In the genomic region with DNA sequence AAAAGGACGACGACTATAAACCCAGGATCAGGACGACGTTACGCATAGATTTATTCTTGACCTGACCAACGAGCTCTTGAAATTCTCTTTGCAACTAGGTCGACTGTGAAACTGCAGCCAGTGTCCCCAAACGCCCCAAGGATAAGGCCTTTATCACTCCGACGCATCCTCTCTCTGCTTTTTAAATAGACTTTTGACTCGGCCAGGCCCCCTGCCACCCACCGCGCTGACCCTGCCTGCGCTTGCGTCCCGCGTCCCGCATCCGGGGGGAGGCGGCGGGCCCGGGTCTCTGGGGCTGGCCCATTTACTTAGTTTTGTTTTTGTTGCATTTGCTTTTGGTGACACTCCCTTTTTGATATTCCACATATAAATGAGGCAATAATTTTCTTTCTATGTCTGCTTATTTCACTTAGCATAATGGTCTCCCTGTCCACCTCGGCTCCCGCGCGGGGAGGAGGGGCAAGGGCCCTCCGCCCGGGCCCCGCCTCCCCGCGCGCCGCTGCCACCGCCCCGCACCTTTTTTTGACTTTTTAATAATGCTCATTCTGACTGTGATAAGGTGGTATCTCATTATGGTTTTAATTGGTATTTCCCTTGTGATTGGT, we compare ENCODE assay signal across 10 cellular contexts. TPM values are rescaled to one million over a fixed set of nuclear protein-coding genes. Genes with fewer than 3 reads are reported as not detected.
DNase-seq lines count a peak whose midpoint lies in the region; ATAC-seq, FAIRE-seq and TF ChIP-seq lines count a peak whose summit lies in the region.
"Had no signal": no experiment of that assay in that cellular context is flagged by ENCODE, and none has a peak within 500 bp of the region (broad histone marks: within the 10 kb centered on the region; RNA-seq: fewer than 3 reads in every experiment).

No MANE protein-coding gene starts in this region.

- H3K9ac ChIP-seq in HepG2 (ENCODE audit: insufficient read depth, low read depth, low read length) (no peak overlapping the region), mucosa of rectum (ENCODE audit: low read depth in 1 of 2, low read length in 2 of 2) (no peak overlapping the region)

- H3K4me1 ChIP-seq in right lobe of liver, result no peaks in the 10 kb centered on the region
- H3K4me1 ChIP-seq in HepG2 (ENCODE audit: insufficient read depth, low read length), result no peaks in the 10 kb centered on the region
- H3K4me1 ChIP-seq in mucosa of rectum (ENCODE audit: control insufficient read depth in 2 of 2, insufficient read depth in 2 of 2, low read length in 2 of 2), result no peaks in the 10 kb centered on the region
- no peaks in the 10 kb centered on the region for H3K4me1 ChIP-seq in upper lobe of right lung

- TF ChIP-seq RAD21 in HepG2 (CRISPR knock-in tag; IDR thresholded peaks at IDR 0.05), result no peak

- TF ChIP-seq POLR2A in right lobe of liver (IDR thresholded peaks at IDR 0.05), result no peak
- no peak for TF ChIP-seq POLR2A in HepG2 (IDR thresholded peaks at IDR 0.05; ENCODE audit: insufficient read depth in 1 of 2, low read depth in 2 of 2, low read length in 2 of 2)

- H3K9me3 ChIP-seq in right lobe of liver, result peaks cover 0 to 6% (median 1%) of the 10 kb centered on the region in 4 donors
- peaks cover 13% of the 10 kb centered on the region for H3K9me3 ChIP-seq in HepG2 (ENCODE audit: low read length)
- no peaks in the 10 kb centered on the region for H3K9me3 ChIP-seq in mucosa of rectum (ENCODE audit: control insufficient read depth in 2 of 2, low read length in 2 of 2)
- H3K9me3 ChIP-seq in upper lobe of right lung, result peaks cover 12% of the 10 kb centered on the region

- in situ Hi-C loops in HepG2 (cut with HindIII; ENCODE audit: extremely low pct_ligation_motif_present, low pct_unique_long_range_greater_than_20kb), result loop anchor here (25.0 kb wide), 1 partner anchor 441 kb away; no protein-coding TSS in a partner anchor

- no TSS peak for BruUV-seq in HepG2 (replicated peaks; lab: Mats Ljungman, UMichigan)

- no peak overlapping the region for H3K27ac ChIP-seq in right lobe of liver
- H3K27ac ChIP-seq in HepG2 (ENCODE audit: extremely low read length, insufficient read depth, low read length), result no peak overlapping the region
- no peak overlapping the region for H3K27ac ChIP-seq in mucosa of rectum (ENCODE audit: low read depth in 2 of 2, low read length in 2 of 2)
- no peak overlapping the region for H3K27ac ChIP-seq in upper lobe of right lung
- H3K27ac ChIP-seq: HL-60 had no signal

- no peak for TF ChIP-seq CTCF in right lobe of liver (IDR thresholded peaks at IDR 0.05)
- no peak for TF ChIP-seq CTCF in HepG2 (CRISPR knock-in tag; IDR thresholded peaks at IDR 0.05)
- TF ChIP-seq CTCF in upper lobe of right lung (IDR thresholded peaks at IDR 0.05), result no peak
- no peak for TF ChIP-seq CTCF in glutamatergic neuron (IDR thresholded peaks at IDR 0.05; ENCODE audit: partially characterized antibody, unreplicated experiment)

- no peaks in the 10 kb centered on the region for H3K27me3 ChIP-seq in right lobe of liver
- H3K27me3 ChIP-seq in HepG2 (ENCODE audit: control insufficient read depth in 1 of 2, insufficient read depth in 2 of 2, low read length in 2 of 2), result no peaks in the 10 kb centered on the region
- no peaks in the 10 kb centered on the region for H3K27me3 ChIP-seq in mucosa of rectum (ENCODE audit: control insufficient read depth in 2 of 2, insufficient read depth in 2 of 2, low read length in 2 of 2)
- H3K27me3 ChIP-seq in upper lobe of right lung, result no peaks in the 10 kb centered on the region

- DNase-seq in right lobe of liver (no peak), HepG2 (ENCODE audit: low spot score) (no peak), upper lobe of right lung (peak; percentile 50), glutamatergic neuron (no peak), HEK293T (ENCODE audit: extremely low spot score) (no peak)
- DNase-seq: stimulated activated CD4-positive, alpha-beta T cell treated with anti-CD3 and anti-CD28 coated beads, Interleukin-2, amount 100 ng/mL, for 48 hours had no signal

- POLR2A ChIA-PET in HepG2 (lab: Yijun Ruan, JAX), result no interaction called here
- POLR2A ChIA-PET in HEK293T (lab: Yijun Ruan, JAX), result no interaction called here

- FAIRE-seq in HepG2 (lab: Jason Lieb, UNC), result no peak

- no peak for ATAC-seq in right lobe of liver
- no peak for ATAC-seq in HepG2
- no peak for ATAC-seq in upper lobe of right lung
- no peak for ATAC-seq in HG02588 (IDR thresholded peaks at IDR 0.05; ENCODE audit: unreplicated experiment)

- H3K4me3 Mint-ChIP-seq in dendritic cell treated with granulocyte-macrophage colony-stimulating factor and Interleukin-4, amounts not matched to agents 40 ng/mL and 50 ng/mL, for 4 days, result peak overlapping the region; percentile 73
- H3K4me3 Mint-ChIP-seq in glutamatergic neuron (ENCODE audit: unreplicated experiment), result no peak overlapping the region

- no peaks in the 10 kb centered on the region for H4K20me1 ChIP-seq in HepG2 (ENCODE audit: insufficient read depth, low read length)

- H3K36me3 Mint-ChIP-seq in dendritic cell treated with granulocyte-macrophage colony-stimulating factor and Interleukin-4, amounts not matched to agents 40 ng/mL and 50 ng/mL, for 4 days (ENCODE audit: low read depth), result peaks cover 90% of the 10 kb centered on the region
- H3K36me3 Mint-ChIP-seq in glutamatergic neuron (ENCODE audit: unreplicated experiment), result peaks cover 15% of the 10 kb centered on the region

- peak overlapping the region; percentile 4 to 45 (median 21) for H3K4me3 ChIP-seq in right lobe of liver
- H3K4me3 ChIP-seq in HepG2 (replicated peaks in 1 of 3; ENCODE audit: insufficient read depth in 1 of 3, low read depth in 2 of 3, low read length in 3 of 3), result no peak overlapping the region
- peak overlapping the region; percentile 36 to 61 for H3K4me3 ChIP-seq in mucosa of rectum (ENCODE audit: low read length in 2 of 2)
- H3K4me3 ChIP-seq in upper lobe of right lung, result peak overlapping the region; percentile 39

- peaks cover 43% of the 10 kb centered on the region for H3K27me3 Mint-ChIP-seq in dendritic cell treated with granulocyte-macrophage colony-stimulating factor and Interleukin-4, amounts not matched to agents 40 ng/mL and 50 ng/mL, for 4 days
- peaks cover 8% of the 10 kb centered on the region for H3K27me3 Mint-ChIP-seq in glutamatergic neuron (ENCODE audit: unreplicated experiment)

- no peak overlapping the region for H2AFZ ChIP-seq in HepG2 (ENCODE audit: low read length)

- no peak overlapping the region for H3K4me2 ChIP-seq in HepG2 (ENCODE audit: low read depth, low read length)

- H3K36me3 ChIP-seq in right lobe of liver, result no peaks in the 10 kb centered on the region
- H3K36me3 ChIP-seq in HepG2 (replicated peaks in 1 of 2; ENCODE audit: control insufficient read depth in 1 of 2, insufficient read depth in 2 of 2, low read length in 2 of 2), result peaks cover 5% of the 10 kb centered on the region in 2 experiments; a peak in 3 of 5 replicates
- H3K36me3 ChIP-seq in mucosa of rectum (ENCODE audit: control insufficient read depth in 2 of 2, insufficient read depth in 2 of 2, low read length in 2 of 2), result peaks cover 0 to 7% of the 10 kb centered on the region in 2 donors
- H3K36me3 ChIP-seq in upper lobe of right lung, result peaks cover 5% of the 10 kb centered on the region

- intact Hi-C loops in right lobe of liver (cut with DNase I), result no loop called here
- intact Hi-C loops in HepG2 (cut with micrococcal nuclease; ENCODE audit: unreplicated experiment), result no loop called here
- intact Hi-C loops in dendritic cell treated with granulocyte-macrophage colony-stimulating factor and Interleukin-4, amounts not matched to agents 40 ng/mL and 50 ng/mL, for 4 days (cut with micrococcal nuclease), result no loop called here
- intact Hi-C loops in upper lobe of right lung (cut with DNase I), result no loop called here

- no peak for TF ChIP-seq EP300 in HepG2 (IDR thresholded peaks at IDR 0.05; ENCODE audit: low read depth in 2 of 2, low read length in 2 of 2)
- TF ChIP-seq EP300 in HepG2 (CRISPR knock-in tag; IDR thresholded peaks at IDR 0.05; ENCODE audit: borderline replicate concordance), result no peak

- peaks cover 7% of the 10 kb centered on the region for H3K79me2 ChIP-seq in HepG2 (ENCODE audit: insufficient read depth, low read length)

- 48% methylated on average over 34 of the region's 35 CpGs for WGBS in right lobe of liver (ENCODE audit: insufficient coverage, low coverage, low lambda C conversion rate, missing lambda C conversion rate)
- WGBS in HepG2 (ENCODE audit: low lambda C conversion rate), result 97% methylated on average over 35 of the region's 35 CpGs

- peaks cover 40% of the 10 kb centered on the region for H3K9me3 Mint-ChIP-seq in dendritic cell treated with granulocyte-macrophage colony-stimulating factor and Interleukin-4, amounts not matched to agents 40 ng/mL and 50 ng/mL, for 4 days
- peaks cover 20% of the 10 kb centered on the region for H3K9me3 Mint-ChIP-seq in glutamatergic neuron (ENCODE audit: unreplicated experiment)

- CTCF ChIA-PET in HepG2 (lab: Yijun Ruan, JAX; ENCODE audit: low intra/inter-chr PET ratio, low total read pairs) (no interaction called here), HEK293T (lab: Yijun Ruan, JAX) (no interaction called here)

- peaks cover 45% of the 10 kb centered on the region for H3K4me1 Mint-ChIP-seq in dendritic cell treated with granulocyte-macrophage colony-stimulating factor and Interleukin-4, amounts not matched to agents 40 ng/mL and 50 ng/mL, for 4 days (ENCODE audit: low read depth)
- peaks cover 16% of the 10 kb centered on the region for H3K4me1 Mint-ChIP-seq in glutamatergic neuron (ENCODE audit: low read depth, unreplicated experiment)

- no peak overlapping the region for H3K27ac Mint-ChIP-seq in dendritic cell treated with granulocyte-macrophage colony-stimulating factor and Interleukin-4, amounts not matched to agents 40 ng/mL and 50 ng/mL, for 4 days
- no peak overlapping the region for H3K27ac Mint-ChIP-seq in glutamatergic neuron (ENCODE audit: unreplicated experiment)

RNA-seq across cellular contexts. Expression of gene RB1, which starts 17.5 kb away (rescaled TPM):
- total RNA-seq in right lobe of liver (10 to 100 TPM in 5 of 6 experiments, 1 to 10 TPM in 1; 6.2 to 19.4 (median 12.3) TPM), HepG2 (2016; rRNA removed; fragmentation: Illumina TruSeq; extraction: Trizol) (23.7 and 35.7 TPM in 2 replicates), upper lobe of right lung (41.0 TPM), glutamatergic neuron (ENCODE audit: unreplicated experiment) (50.3 TPM)
- 2.6 and 3.1 TPM in 2 replicates for total RNA-seq in HepG2 (2016; cell fraction: cytosol; rRNA removed; fragmentation: Illumina TruSeq; extraction: Trizol; ENCODE audit: low read depth)
- total RNA-seq in HepG2 (2016; cell fraction: insoluble cytoplasmic fraction; rRNA removed; fragmentation: Illumina TruSeq; extraction: Trizol), result 21.7 and 35.5 TPM in 2 replicates
- total RNA-seq in HepG2 (2016; cell fraction: membrane; rRNA removed; fragmentation: Illumina TruSeq; extraction: Trizol), result 11.2 and 11.5 TPM in 2 replicates
- total RNA-seq in HepG2 (2016; cell fraction: nucleus; rRNA removed; fragmentation: Illumina TruSeq; extraction: Trizol), result 23.1 and 26.3 TPM in 2 replicates
- polyA plus RNA-seq in HepG2 (2011; rRNA removed), result 11.0 and 15.6 TPM in 2 replicates
- polyA plus RNA-seq in HepG2 (2011; cell fraction: cytosol; rRNA removed), result 6.0 and 9.8 TPM in 2 replicates
- 4.1 and 5.4 TPM in 2 replicates for polyA plus RNA-seq in HepG2 (2011; cell fraction: nucleus; rRNA removed)
- polyA plus RNA-seq in HepG2 (2012), result 15.5 and 15.8 TPM in 2 replicates
- polyA plus RNA-seq in HepG2 (2016; cell fraction: cytosol; fragmentation: Illumina TruSeq; extraction: Trizol; ENCODE audit: low read depth), result 0.92 and 0.93 TPM in 2 replicates
- 34.7 and 35.7 TPM in 2 replicates for polyA plus RNA-seq in HepG2 (2016; cell fraction: insoluble cytoplasmic fraction; fragmentation: Illumina TruSeq; extraction: Trizol; ENCODE audit: low read depth)
- 4.2 and 4.3 TPM in 2 replicates for polyA plus RNA-seq in HepG2 (2016; cell fraction: membrane; fragmentation: Illumina TruSeq; extraction: Trizol; ENCODE audit: low read depth)
- 17.8 and 23.0 TPM in 2 replicates for polyA plus RNA-seq in HepG2 (2016; cell fraction: nucleus; fragmentation: Illumina TruSeq; extraction: Trizol; ENCODE audit: insufficient read depth, low read depth)
- 7.8 and 8.2 TPM in 2 replicates for polyA minus RNA-seq in HepG2 (2011; rRNA and poly(A)+ RNA removed; ENCODE audit: low replicate concordance)
- 13.0 TPM in 2 replicates for polyA minus RNA-seq in HepG2 (2011; cell fraction: cytosol; rRNA and poly(A)+ RNA removed)
- polyA minus RNA-seq in HepG2 (2011; cell fraction: nucleus; rRNA and poly(A)+ RNA removed), result 32.4 and 33.0 TPM in 2 replicates

Comparison
In these comparisons a context has a peak if more than half of its experiments do, and no peak if none do; other contexts are left out.
1. H3K4me3 ChIP-seq: peak in right lobe of liver (3 of 3), mucosa of rectum (2 of 2) and upper lobe of right lung (single experiment); none in HepG2 (0 of 3).